Comparison of ENCODE assay signal across 1 cellular context in the genomic region with DNA sequence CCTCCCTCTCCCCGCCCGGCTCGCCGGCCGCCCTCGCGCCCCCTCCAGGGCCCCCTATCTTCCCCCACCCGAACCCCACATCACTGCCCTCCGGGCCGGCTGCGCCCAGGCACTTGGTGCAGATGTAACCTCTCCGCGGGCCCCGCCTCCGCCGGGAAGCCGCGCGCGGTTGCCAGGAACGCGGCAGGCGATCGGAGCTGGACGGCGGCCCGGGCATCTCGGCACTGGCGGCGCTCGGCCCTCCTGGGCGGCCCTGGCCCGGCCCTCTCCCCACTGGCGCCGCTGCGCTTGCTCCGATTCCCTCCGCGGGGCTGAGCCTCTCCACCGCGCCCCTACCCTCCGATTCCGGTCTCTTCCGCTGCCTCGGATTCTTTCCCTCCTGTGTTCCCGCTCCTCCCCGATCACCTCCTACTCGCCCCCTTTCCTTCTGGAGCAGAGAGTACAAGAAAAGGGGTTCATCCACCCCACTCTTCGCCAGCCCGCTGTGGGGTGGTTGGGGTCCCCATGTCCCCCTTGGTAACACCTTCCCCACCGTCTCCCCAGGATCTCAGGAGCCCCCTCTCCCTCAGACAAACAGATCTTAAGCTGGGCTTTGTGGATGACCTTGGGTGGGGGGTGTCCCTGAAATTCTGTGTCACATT.
TF ChIP-seq lines count a peak whose summit lies in the region.

No MANE protein-coding gene starts in this region.

TF ChIP-seq in WTC11, 78 proteins besides CTCF, POLR2A, EP300 and RAD21 (continued from another document):
- TF ChIP-seq, protein P1, sequence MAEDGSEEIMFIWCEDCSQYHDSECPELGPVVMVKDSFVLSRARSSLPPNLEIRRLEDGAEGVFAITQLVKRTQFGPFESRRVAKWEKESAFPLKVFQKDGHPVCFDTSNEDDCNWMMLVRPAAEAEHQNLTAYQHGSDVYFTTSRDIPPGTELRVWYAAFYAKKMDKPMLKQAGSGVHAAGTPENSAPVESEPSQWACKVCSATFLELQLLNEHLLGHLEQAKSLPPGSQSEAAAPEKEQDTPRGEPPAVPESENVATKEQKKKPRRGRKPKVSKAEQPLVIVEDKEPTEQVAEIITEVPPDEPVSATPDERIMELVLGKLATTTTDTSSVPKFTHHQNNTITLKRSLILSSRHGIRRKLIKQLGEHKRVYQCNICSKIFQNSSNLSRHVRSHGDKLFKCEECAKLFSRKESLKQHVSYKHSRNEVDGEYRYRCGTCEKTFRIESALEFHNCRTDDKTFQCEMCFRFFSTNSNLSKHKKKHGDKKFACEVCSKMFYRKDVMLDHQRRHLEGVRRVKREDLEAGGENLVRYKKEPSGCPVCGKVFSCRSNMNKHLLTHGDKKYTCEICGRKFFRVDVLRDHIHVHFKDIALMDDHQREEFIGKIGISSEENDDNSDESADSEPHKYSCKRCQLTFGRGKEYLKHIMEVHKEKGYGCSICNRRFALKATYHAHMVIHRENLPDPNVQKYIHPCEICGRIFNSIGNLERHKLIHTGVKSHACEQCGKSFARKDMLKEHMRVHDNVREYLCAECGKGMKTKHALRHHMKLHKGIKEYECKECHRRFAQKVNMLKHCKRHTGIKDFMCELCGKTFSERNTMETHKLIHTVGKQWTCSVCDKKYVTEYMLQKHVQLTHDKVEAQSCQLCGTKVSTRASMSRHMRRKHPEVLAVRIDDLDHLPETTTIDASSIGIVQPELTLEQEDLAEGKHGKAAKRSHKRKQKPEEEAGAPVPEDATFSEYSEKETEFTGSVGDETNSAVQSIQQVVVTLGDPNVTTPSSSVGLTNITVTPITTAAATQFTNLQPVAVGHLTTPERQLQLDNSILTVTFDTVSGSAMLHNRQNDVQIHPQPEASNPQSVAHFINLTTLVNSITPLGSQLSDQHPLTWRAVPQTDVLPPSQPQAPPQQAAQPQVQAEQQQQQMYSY (CRISPR knock-in tag; IDR thresholded peaks at IDR 0.05) = peak; percentile 79
- no peak for TF ChIP-seq USF2 (CRISPR knock-in tag; IDR thresholded peaks at IDR 0.05)
